ENCODE assay signal across 12 cellular contexts in the genomic region with DNA sequence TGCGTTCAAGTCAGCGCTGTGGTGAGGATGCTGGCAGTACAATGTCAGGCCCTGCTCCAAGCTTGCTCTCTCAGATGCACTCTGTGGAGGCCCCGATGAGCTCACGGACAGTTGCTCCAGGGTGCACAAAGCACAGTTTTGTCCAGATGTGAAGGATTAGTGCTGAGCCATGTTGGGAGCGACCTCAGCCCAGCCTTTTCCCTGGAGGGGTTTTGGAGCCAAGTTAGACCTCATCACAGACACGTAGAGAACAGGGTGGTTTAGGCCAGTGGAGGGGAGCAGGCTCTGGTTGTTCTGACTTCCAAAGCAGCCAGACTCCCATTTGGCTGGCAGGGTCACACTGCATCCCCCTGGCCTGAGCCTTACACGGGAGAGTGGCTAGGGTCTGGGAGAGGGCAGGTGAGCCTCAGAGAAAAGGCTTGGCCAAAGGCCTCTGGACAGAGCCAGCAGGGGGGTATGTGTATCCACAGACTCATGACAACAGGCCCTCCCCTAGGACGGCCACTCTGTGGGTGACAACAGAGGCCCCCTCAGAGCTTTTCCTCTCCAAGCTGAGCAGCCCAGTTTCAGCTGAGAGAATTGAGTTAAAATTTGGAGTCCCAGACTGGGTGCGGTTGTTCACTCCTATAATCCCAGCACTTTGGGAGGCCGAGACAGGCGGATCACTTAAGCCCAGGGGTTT. TPM values are rescaled to one million over a fixed set of nuclear protein-coding genes. Genes with fewer than 3 reads are reported as not detected.
A peak's percentile ranks its signal among the peaks of the same experiment; 100 is the strongest.
DNase-seq lines count a peak whose midpoint lies in the region; ATAC-seq, FAIRE-seq and TF ChIP-seq lines count a peak whose summit lies in the region.
"Had no signal": no experiment of that assay in that cellular context is flagged by ENCODE, and none has a peak within 500 bp of the region (broad histone marks: within the 10 kb centered on the region; RNA-seq: fewer than 3 reads in every experiment).

No MANE protein-coding gene starts in this region.

- H3K9me3 ChIP-seq in right cardiac atrium (ENCODE audit: control insufficient read depth, low read length) (no peaks in the 10 kb centered on the region), smooth muscle cell (replicated peaks; ENCODE audit: low read depth) (no peaks in the 10 kb centered on the region), small intestine (ENCODE audit: control insufficient read depth, low read depth) (no peaks in the 10 kb centered on the region)
- H3K9me3 ChIP-seq in naive thymus-derived CD4-positive, alpha-beta T cell (ENCODE audit: control insufficient read depth in 2 of 3, low read length in 3 of 3), result no peaks in the 10 kb centered on the region

- POLR2A ChIA-PET in naive thymus-derived CD4-positive, alpha-beta T cell (lab: Charles Lee), result interaction anchor here (0.7 to 1.4 kb wide), 2 partner anchors 51 to 67 kb away, joined by 3 read pairs; no protein-coding TSS in a partner anchor

- no peak overlapping the region for H3K9ac ChIP-seq in smooth muscle cell (ENCODE audit: low read depth)

- no peaks in the 10 kb centered on the region for H3F3A ChIP-seq in smooth muscle cell (ENCODE audit: low read depth)

- peaks cover 0 to 1% (median 0%) of the 10 kb centered on the region in 11 donors for H3K9me3 Mint-ChIP-seq in naive thymus-derived CD4-positive, alpha-beta T cell

- peaks cover 0 to 7% (median 4%) of the 10 kb centered on the region in 7 donors for H3K4me1 Mint-ChIP-seq in naive thymus-derived CD4-positive, alpha-beta T cell

- H3K36me3 ChIP-seq in smooth muscle cell (ENCODE audit: low read depth) (no peaks in the 10 kb centered on the region), small intestine (ENCODE audit: control insufficient read depth in 2 of 2, insufficient read depth in 2 of 2, low read length in 2 of 2) (no peaks in the 10 kb centered on the region)
- no peaks in the 10 kb centered on the region for H3K36me3 ChIP-seq in naive thymus-derived CD4-positive, alpha-beta T cell (ENCODE audit: control insufficient read depth in 2 of 3, insufficient read depth in 3 of 3, low read length in 3 of 3)

- H3K4me2 ChIP-seq in smooth muscle cell, result no peak overlapping the region

- no peaks in the 10 kb centered on the region for H3K79me2 ChIP-seq in smooth muscle cell (ENCODE audit: low read depth)

- H3K36me3 Mint-ChIP-seq in naive thymus-derived CD4-positive, alpha-beta T cell, result no peaks in the 10 kb centered on the region

- no peak for FAIRE-seq in small intestine (lab: Jason Lieb, UNC)
- FAIRE-seq: GM19239, kidney had no signal

- DNase-seq in GM03348 (ENCODE audit: low spot score) (peak; percentile 57), cardiac fibroblast (ENCODE audit: low read depth in 2 of 2) (peak; percentile 63 to 74), right cardiac atrium (peak; percentile 83 to 89 (median 85)), smooth muscle cell (lab: John Stamatoyannopoulos, UW; ENCODE audit: unreplicated experiment) (no peak), small intestine (no peak)
- no peak for DNase-seq in naive thymus-derived CD4-positive, alpha-beta T cell
- DNase-seq: kidney, T1000 had no signal

- H3K27me3 ChIP-seq in right cardiac atrium (ENCODE audit: control insufficient read depth, insufficient read depth) (no peaks in the 10 kb centered on the region), smooth muscle cell (ENCODE audit: low read depth) (no peaks in the 10 kb centered on the region), small intestine (ENCODE audit: control insufficient read depth in 2 of 2, insufficient read depth in 2 of 2, low read length in 2 of 2) (peaks cover 0 to 2% of the 10 kb centered on the region in 2 donors)
- H3K27me3 ChIP-seq in naive thymus-derived CD4-positive, alpha-beta T cell (ENCODE audit: control insufficient read depth in 2 of 2, insufficient read depth in 2 of 2, low read length in 2 of 2), result peaks cover 0 to 3% of the 10 kb centered on the region in 2 donors

- H4K20me1 ChIP-seq in smooth muscle cell (ENCODE audit: low read depth), result no peaks in the 10 kb centered on the region

- H3K4me3 Mint-ChIP-seq in naive thymus-derived CD4-positive, alpha-beta T cell, result no peak overlapping the region

- ATAC-seq in right cardiac atrium (peak; percentile 65 to 74), HG03442 (IDR thresholded peaks at IDR 0.05; ENCODE audit: unreplicated experiment) (no peak), HG03521 (IDR thresholded peaks at IDR 0.05; ENCODE audit: unreplicated experiment) (no peak)
- no peak for ATAC-seq in naive thymus-derived CD4-positive, alpha-beta T cell

- CTCF ChIA-PET in naive thymus-derived CD4-positive, alpha-beta T cell (lab: Charles Lee), result interaction anchor here (0.7 to 0.8 kb wide), 2 partner anchors 51 to 942 kb away, joined by 3 read pairs; no protein-coding TSS in a partner anchor

- H3K4me3 ChIP-seq in cardiac fibroblast (replicated peaks in 1 of 2; ENCODE audit: low read depth in 2 of 2, low read length in 2 of 2) (no peak overlapping the region), right cardiac atrium (ENCODE audit: low read length) (no peak overlapping the region), smooth muscle cell (no peak overlapping the region), small intestine (ENCODE audit: low read depth in 1 of 2, low read length in 2 of 2) (no peak overlapping the region)
- no peak overlapping the region for H3K4me3 ChIP-seq in naive thymus-derived CD4-positive, alpha-beta T cell (ENCODE audit: low read length)

- TF ChIP-seq CTCF in cardiac fibroblast (IDR thresholded peaks at IDR 0.05; ENCODE audit: low read depth, low read length), result no peak
- TF ChIP-seq CTCF in smooth muscle cell (IDR thresholded peaks at IDR 0.05; ENCODE audit: borderline replicate concordance, insufficient read depth, poor library complexity, severe bottlenecking), result no peak

- H3K27ac ChIP-seq in right cardiac atrium (ENCODE audit: low read length) (peak overlapping the region; percentile 88), smooth muscle cell (ENCODE audit: low read depth) (peak overlapping the region; percentile 60), small intestine (ENCODE audit: low read depth in 1 of 2, low read length in 1 of 2) (peak overlapping the region in 1 of 2 donors; percentile 41)
- no peak overlapping the region for H3K27ac ChIP-seq in naive thymus-derived CD4-positive, alpha-beta T cell (ENCODE audit: low read depth, low read length)

- H3K27me3 Mint-ChIP-seq in naive thymus-derived CD4-positive, alpha-beta T cell, result peaks cover 16 to 37% (median 26%) of the 10 kb centered on the region in 5 donors

- H3K4me1 ChIP-seq in right cardiac atrium (ENCODE audit: control insufficient read depth, insufficient read depth, low read length), result peaks cover 4% of the 10 kb centered on the region
- no peaks in the 10 kb centered on the region for H3K4me1 ChIP-seq in smooth muscle cell (ENCODE audit: low read depth)
- H3K4me1 ChIP-seq in naive thymus-derived CD4-positive, alpha-beta T cell (ENCODE audit: control insufficient read depth in 2 of 2, insufficient read depth in 2 of 2, low read length in 2 of 2), result no peaks in the 10 kb centered on the region
- H3K4me1 ChIP-seq in small intestine (ENCODE audit: control insufficient read depth in 2 of 2, insufficient read depth in 1 of 2, low read depth in 1 of 2, low read length in 1 of 2), result no peaks in the 10 kb centered on the region

- 55% methylated on average over 11 of the region's 11 CpGs for WGBS in right cardiac atrium
- WGBS in smooth muscle cell (ENCODE audit: low lambda C conversion rate), result 51% methylated on average over 11 of the region's 11 CpGs
- WGBS in small intestine, 3 donors, result 75 to 84% (median 81%) methylated on average over 11 of the region's 11 CpGs

- no peak overlapping the region for H2AFZ ChIP-seq in smooth muscle cell (ENCODE audit: low read depth)

- intact Hi-C loops in right cardiac atrium (cut with DNase I), result loop anchor here in 2 of 4 donors (10.0 kb wide), 1 partner anchor 62 kb away; the partner anchor contains the start of gene TMEM254 (in 2 of the 2)
- intact Hi-C loops in naive thymus-derived CD4-positive, alpha-beta T cell (cut with micrococcal nuclease), result no loop called here

- H3K27ac Mint-ChIP-seq in naive thymus-derived CD4-positive, alpha-beta T cell, result no peak overlapping the region

RNA-seq across cellular contexts. Expression of gene PLAC9, which starts 4.6 kb away (rescaled TPM):
- total RNA-seq in right cardiac atrium (10 to 100 TPM; 47.5 to 92.2 (median 61.2) TPM), smooth muscle cell (1.5 TPM in 1 of 2 replicates, not detected in the other)
- polyA plus RNA-seq in right cardiac atrium (78.6 TPM), smooth muscle cell (14.6 and 23.7 TPM in 2 replicates), small intestine (10 to 100 TPM in 1 of 3 donors, 1 to 10 TPM in 1, not detected in 1; 4.6 to 22.2 TPM)
- total RNA-seq in naive thymus-derived CD4-positive, alpha-beta T cell, result not detected
- polyA plus RNA-seq in naive thymus-derived CD4-positive, alpha-beta T cell, result not detected
- total RNA-seq: H4 had no signal

RNA-seq across cellular contexts. Expression of gene TMEM254, which starts 58.7 kb away (rescaled TPM):
- total RNA-seq in right cardiac atrium (1 to 10 TPM; 4.7 to 9.0 (median 8.3) TPM), smooth muscle cell (42.1 and 49.5 TPM in 2 replicates)
- polyA plus RNA-seq in right cardiac atrium (7.9 TPM), smooth muscle cell (31.2 and 34.6 TPM in 2 replicates), small intestine (10 to 100 TPM; 10.7 to 19.3 (median 15.4) TPM)
- 10 to 100 TPM in 4 of 5 experiments, 1 to 10 TPM in 1; 7.3 to 19.6 (median 17.1) TPM for total RNA-seq in naive thymus-derived CD4-positive, alpha-beta T cell
- 10 to 100 TPM; 37.4 to 44.5 TPM for polyA plus RNA-seq in naive thymus-derived CD4-positive, alpha-beta T cell

Comparison
In these comparisons a context has a peak if more than half of its experiments do, and no peak if none do; other contexts are left out.
1. DNase-seq: peak in GM03348 (single experiment), cardiac fibroblast (2 of 2) and right cardiac atrium (3 of 3); none in smooth muscle cell (single experiment), naive thymus-derived CD4-positive, alpha-beta T cell (0 of 9) and small intestine (single experiment).
2. ATAC-seq: peak in right cardiac atrium (2 of 2); none in HG03442 (single experiment), naive thymus-derived CD4-positive, alpha-beta T cell (single experiment) and HG03521 (single experiment).